Comparison of ENCODE assay signal across 18 cellular contexts in genomic region chr15:84727429-84727828, GRCh38. TPM values are rescaled to one million over a fixed set of nuclear protein-coding genes. Genes with fewer than 3 reads are reported as not detected.
DNase-seq lines count a peak whose midpoint lies in the region; ATAC-seq and TF ChIP-seq lines count a peak whose summit lies in the region.
"Had no signal": no experiment of that assay in that cellular context is flagged by ENCODE, and none has a peak within 500 bp of the region (broad histone marks: within the 10 kb centered on the region; RNA-seq: fewer than 3 reads in every experiment).

No MANE protein-coding gene starts in this region.

- H3K27ac ChIP-seq in brain microvascular endothelial cell (no peak overlapping the region), neutrophil (peak overlapping the region; percentile 93)
- H3K27ac ChIP-seq: BLaER1, Peyer's patch had no signal

- ATAC-seq in omental fat pad (ENCODE audit: low FRiP score): no peak
- ATAC-seq in HG02798 (IDR thresholded peaks at IDR 0.05; ENCODE audit: poor library complexity, unreplicated experiment): no peak
- ATAC-seq: HepG2 had no signal

- H3K27ac Mint-ChIP-seq in IgD-negative memory B cell: peak overlapping the region in 2 of 3 donors; percentile 8

- no peak overlapping the region for H3K4me3 ChIP-seq in brain microvascular endothelial cell (ENCODE audit: low read depth, low read length)
- no peak overlapping the region for H3K4me3 ChIP-seq in neutrophil (ENCODE audit: low read depth in 1 of 2, low read length in 1 of 2)
- H3K4me3 ChIP-seq: BLaER1, Peyer's patch had no signal

- peaks cover 2% of the 10 kb centered on the region for H3K36me3 Mint-ChIP-seq in IgD-negative memory B cell

- peak overlapping the region in 1 of 4 donors; percentile 18 for H3K4me3 Mint-ChIP-seq in IgD-negative memory B cell

- in situ Hi-C loops in brain microvascular endothelial cell (cut with HindIII; ENCODE audit: low pct_ligation_motif_present, low sequenced_read_pairs): no loop called here

- H3K4me1 Mint-ChIP-seq in IgD-negative memory B cell: peaks cover 16 to 25% (median 25%) of the 10 kb centered on the region in 3 donors

- H3K9me3 ChIP-seq in neutrophil: no peaks in the 10 kb centered on the region
- H3K9me3 ChIP-seq: BLaER1, Caco-2, Peyer's patch had no signal

- H3K27me3 ChIP-seq in brain microvascular endothelial cell (replicated peaks) (no peaks in the 10 kb centered on the region), neutrophil (no peaks in the 10 kb centered on the region)
- H3K27me3 ChIP-seq: BLaER1, Peyer's patch had no signal

- TF ChIP-seq CTCF in brain microvascular endothelial cell (IDR thresholded peaks at IDR 0.05; ENCODE audit: low read depth, low read length, missing control alignments) (no peak), neutrophil (IDR thresholded peaks at IDR 0.05) (no peak), omental fat pad (IDR thresholded peaks at IDR 0.05) (no peak)

- H3K9me3 Mint-ChIP-seq in IgD-negative memory B cell: no peaks in the 10 kb centered on the region

- DNase-seq in EH (ENCODE audit: low read depth) (peak; percentile 45), brain microvascular endothelial cell (peak; percentile 53), omental fat pad (ENCODE audit: low spot score) (no peak), Kasumi-1 (lab: John Stamatoyannopoulos, UW) (no peak)
- DNase-seq: Caco-2, DMS53, NCI-H1417 treated with DMSO at 0.1 percent for 48 hours, NCI-H2029, NCI-H2171 treated with DMSO at 0.1 percent for 48 hours, NCI-H510A, NCI-H82, Peyer's patch, SHP77 had no signal

- no peaks in the 10 kb centered on the region for H3K36me3 ChIP-seq in brain microvascular endothelial cell (replicated peaks)
- no peaks in the 10 kb centered on the region for H3K36me3 ChIP-seq in neutrophil
- H3K36me3 ChIP-seq: BLaER1, Peyer's patch had no signal

- H3K27me3 Mint-ChIP-seq in IgD-negative memory B cell: no peaks in the 10 kb centered on the region

- peaks cover 47 to 49% of the 10 kb centered on the region in 2 experiments for H3K4me1 ChIP-seq in neutrophil (ENCODE audit: control insufficient read depth in 1 of 2, insufficient read depth in 1 of 2, low read depth in 1 of 2, low read length in 1 of 2)

RNA-seq across cellular contexts. Expression of gene SEC11A, which starts 11.5 kb away (rescaled TPM):
- polyA plus RNA-seq in IgD-negative memory B cell: 117 TPM
- total RNA-seq in omental fat pad: 100 to 1,000 TPM; 131 to 191 (median 149) TPM

RNA-seq across cellular contexts. Expression of gene ZNF592, which starts 21.0 kb away (rescaled TPM):
- 11.9 TPM for polyA plus RNA-seq in IgD-negative memory B cell
- 10 to 100 TPM; 13.7 to 22.8 (median 20.0) TPM for total RNA-seq in omental fat pad

Comparison
In these comparisons a context has a peak if more than half of its experiments do, and no peak if none do; other contexts are left out.
1. DNase-seq: peak in EH (single experiment) and brain microvascular endothelial cell (single experiment); none in omental fat pad (single experiment) and Kasumi-1 (0 of 2).